In genomic region chr10:49611815-49612512, GRCh38 we compare ENCODE assay signal across 1 cellular context.
TF ChIP-seq lines count a peak whose summit lies in the region.

No MANE protein-coding gene starts in this region.

TF ChIP-seq in K562, 482 proteins besides CTCF, POLR2A, EP300 and RAD21 (continued from another document):
- TF ChIP-seq THAP12 (CRISPR knock-in tag; IDR thresholded peaks at IDR 0.05) (no peak), ZBTB26 (CRISPR knock-in tag; IDR thresholded peaks at IDR 0.05) (no peak), MLLT1 (IDR thresholded peaks at IDR 0.05) (no peak)
